ENCODE assay signal across 8 cellular contexts in the genomic region with DNA sequence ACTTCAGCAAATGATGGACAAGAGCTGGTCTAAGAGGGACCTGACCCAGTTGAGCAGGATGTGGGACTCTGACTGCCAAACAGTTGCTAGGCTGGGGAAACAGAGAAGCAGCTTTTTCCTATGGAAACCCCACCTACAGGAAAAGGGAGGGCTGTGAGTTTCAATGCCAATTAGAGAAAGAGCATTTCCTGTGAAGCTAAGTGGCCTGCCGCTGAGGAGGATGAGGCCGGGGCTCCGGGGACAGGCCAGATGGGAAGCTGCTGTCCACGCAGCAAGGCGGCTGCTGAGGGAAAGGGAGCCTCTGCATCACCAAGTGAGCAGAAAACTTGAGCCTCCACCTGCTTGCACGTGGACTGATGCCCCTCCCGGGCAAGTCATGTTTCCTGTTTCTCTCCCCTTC. TPM values are rescaled to one million over a fixed set of nuclear protein-coding genes. Genes with fewer than 3 reads are reported as not detected.
DNase-seq lines count a peak whose midpoint lies in the region; ATAC-seq, FAIRE-seq and TF ChIP-seq lines count a peak whose summit lies in the region.
"Had no signal": no experiment of that assay in that cellular context is flagged by ENCODE, and none has a peak within 500 bp of the region (broad histone marks: within the 10 kb centered on the region; RNA-seq: fewer than 3 reads in every experiment).

A gene (minus strand): TSS at position 90 of the 400 bp plus-strand sequence. CDS start 351 bp downstream, outside the sequence.

- no peaks in the 10 kb centered on the region for H3K79me2 ChIP-seq in endothelial cell of umbilical vein (ENCODE audit: control insufficient read depth, insufficient read depth, low read length)
- H3K79me2 ChIP-seq in smooth muscle cell (ENCODE audit: low read depth) = no peaks in the 10 kb centered on the region

- peak; percentile 6 for DNase-seq in GM20000 (ENCODE audit: low spot score)
- peak; percentile 42 for DNase-seq in NOMO-1 treated with DMSO at 0.1 percent for 48 hours (lab: John Stamatoyannopoulos, UW; ENCODE audit: unreplicated experiment)
- DNase-seq in endothelial cell of umbilical vein (ENCODE audit: low read depth, low spot score) = peak; percentile 87
- DNase-seq in pulmonary artery endothelial cell (ENCODE audit: low read depth, low spot score) = peak; percentile 65
- no peak for DNase-seq in smooth muscle cell (lab: John Stamatoyannopoulos, UW; ENCODE audit: unreplicated experiment)
- no peak for DNase-seq in frontal cortex (ENCODE audit: low spot score in 2 of 2)

- ATAC-seq in HG03439 (IDR thresholded peaks at IDR 0.05; ENCODE audit: unreplicated experiment) = no peak

- dilution Hi-C loops in endothelial cell of umbilical vein (cut with MboI; ENCODE audit: extremely low pct_ligation_motif_present, low sequenced_read_pairs) = no loop called here

- H3K4me3 ChIP-seq in endothelial cell of umbilical vein (replicated peaks in 1 of 3; ENCODE audit: insufficient read depth in 1 of 3, low read depth in 1 of 3, low read length in 3 of 3) (peak within 1 kb of the TSS in 2 of 3 experiments; percentile 4 to 5), smooth muscle cell (no peak within 1 kb of the TSS)

- H3K9me3 ChIP-seq in endothelial cell of umbilical vein (replicated peaks; ENCODE audit: control insufficient read depth, insufficient read depth, low read length) = no peaks in the 10 kb centered on the region
- no peaks in the 10 kb centered on the region for H3K9me3 ChIP-seq in smooth muscle cell (replicated peaks; ENCODE audit: low read depth)

- peak within 1 kb of the TSS; percentile 73 for H3K27ac ChIP-seq in endothelial cell of umbilical vein (ENCODE audit: insufficient read depth, low read depth, low read length)
- H3K27ac ChIP-seq in smooth muscle cell (ENCODE audit: low read depth) = no peak within 1 kb of the TSS

- H3K4me2 ChIP-seq in endothelial cell of umbilical vein (ENCODE audit: insufficient read depth, low read length) = peak within 1 kb of the TSS; percentile 65
- H3K4me2 ChIP-seq in smooth muscle cell = no peak within 1 kb of the TSS

- BruUV-seq in endothelial cell of umbilical vein (replicated peaks; lab: Mats Ljungman, UMichigan) = no TSS peak

- H3F3A ChIP-seq in smooth muscle cell (ENCODE audit: low read depth) = no peaks in the 10 kb centered on the region

- no peaks in the 10 kb centered on the region for H3K27me3 ChIP-seq in endothelial cell of umbilical vein (ENCODE audit: control insufficient read depth in 2 of 2, insufficient read depth in 2 of 2, low read length in 2 of 2)
- H3K27me3 ChIP-seq in smooth muscle cell (ENCODE audit: low read depth) = no peaks in the 10 kb centered on the region

- H4K20me1 ChIP-seq in endothelial cell of umbilical vein (replicated peaks; ENCODE audit: control insufficient read depth, extremely low read depth, insufficient read depth, low read length) (no peaks in the 10 kb centered on the region), smooth muscle cell (ENCODE audit: low read depth) (no peaks in the 10 kb centered on the region)

- FAIRE-seq in endothelial cell of umbilical vein (lab: Jason Lieb, UNC) (peak; percentile 98), frontal cortex (lab: Jason Lieb, UNC) (no peak)

- TF ChIP-seq POLR2A in endothelial cell of umbilical vein (IDR thresholded peaks at IDR 0.05; ENCODE audit: low read depth, low read length) = peak; percentile 78

- intact Hi-C loops in endothelial cell of umbilical vein (cut with micrococcal nuclease) = loop anchor here (1.0 to 5.0 kb wide), 3 partner anchors 17 to 141 kb away; a partner anchor contains a TSS

- H3K9me1 ChIP-seq in endothelial cell of umbilical vein (replicated peaks; ENCODE audit: control insufficient read depth, extremely low read depth, insufficient read depth, low read length) = no peaks in the 10 kb centered on the region

- peaks cover 42% of the 10 kb centered on the region for H3K4me1 ChIP-seq in endothelial cell of umbilical vein (ENCODE audit: control insufficient read depth, extremely low read depth, insufficient read depth, low read length)
- no peaks in the 10 kb centered on the region for H3K4me1 ChIP-seq in smooth muscle cell (ENCODE audit: low read depth)

- 27% methylated on average over 7 of the region's 7 CpGs for WGBS in smooth muscle cell (ENCODE audit: low lambda C conversion rate)

- CTCF ChIA-PET in endothelial cell of umbilical vein (lab: Charles Lee) = interaction anchor here (0.9 to 9.7 kb wide), 12 partner anchors 11 to 293 kb away, joined by 3 to 303 read pairs (median 5); a partner anchor contains a TSS

- TF ChIP-seq CTCF in GM20000 (IDR thresholded peaks at IDR 0.05; ENCODE audit: extremely low read depth, missing control alignments) (no peak), endothelial cell of umbilical vein (IDR thresholded peaks at IDR 0.05; ENCODE audit: extremely low read depth in 1 of 2, insufficient read depth in 1 of 2, low read depth in 1 of 2, low read length in 2 of 2) (no peak), smooth muscle cell (IDR thresholded peaks at IDR 0.05; ENCODE audit: borderline replicate concordance, insufficient read depth, poor library complexity, severe bottlenecking) (no peak)

- H3K36me3 ChIP-seq in endothelial cell of umbilical vein (ENCODE audit: control insufficient read depth in 2 of 2, extremely low read depth in 1 of 2, insufficient read depth in 2 of 2, low read length in 2 of 2) (no peaks in the 10 kb centered on the region), smooth muscle cell (ENCODE audit: low read depth) (no peaks in the 10 kb centered on the region)

- POLR2A ChIA-PET in endothelial cell of umbilical vein (lab: Charles Lee) = interaction anchor here (0.6 to 1.3 kb wide), 4 partner anchors 11 to 337 kb away, joined by 3 to 6 read pairs (median 4); no protein-coding TSS in a partner anchor

- H2AFZ ChIP-seq in endothelial cell of umbilical vein (ENCODE audit: low read depth, low read length) (peak within 1 kb of the TSS; percentile 61), smooth muscle cell (ENCODE audit: low read depth) (no peak within 1 kb of the TSS)

- H3K9ac ChIP-seq in endothelial cell of umbilical vein (replicated peaks; ENCODE audit: extremely low read depth, insufficient read depth, low read length) (peak within 1 kb of the TSS; percentile 42), smooth muscle cell (ENCODE audit: low read depth) (no peak within 1 kb of the TSS)

TF ChIP-seq in endothelial cell of umbilical vein, 7 proteins besides CTCF, POLR2A, EP300 and RAD21:
- no peak for TF ChIP-seq EZH2 (IDR thresholded peaks at IDR 0.05; ENCODE audit: borderline replicate concordance, low read depth, low read length, severe bottlenecking)
- peak; percentile 43 for TF ChIP-seq POLR2AphosphoS5 (IDR thresholded peaks at IDR 0.05; ENCODE audit: insufficient read depth, low read depth, low read length)

RNA-seq across cellular contexts. Expression of the gene that starts here (rescaled TPM):
- total RNA-seq in endothelial cell of umbilical vein (18.5 and 20.4 TPM in 2 replicates), pulmonary artery endothelial cell (12.1 and 23.0 TPM in 2 replicates), smooth muscle cell (not detected in 2 replicates), frontal cortex (2.4 TPM)
- polyA plus RNA-seq in endothelial cell of umbilical vein (5.5 and 6.2 TPM in 2 replicates), smooth muscle cell (0.21 and 0.25 TPM in 2 replicates)
- 3.2 and 3.6 TPM in 2 replicates for polyA plus RNA-seq in endothelial cell of umbilical vein (2011; cell fraction: cytosol; rRNA removed)
- polyA plus RNA-seq in endothelial cell of umbilical vein (2011; cell fraction: nucleus; rRNA removed) = 2.6 and 2.9 TPM in 2 replicates
- 5.4 and 7.7 TPM in 2 replicates for polyA plus RNA-seq in endothelial cell of umbilical vein (2012)
- polyA minus RNA-seq in endothelial cell of umbilical vein = 6.9 and 10.3 TPM in 2 replicates
- polyA minus RNA-seq in endothelial cell of umbilical vein (2011; cell fraction: cytosol; rRNA and poly(A)+ RNA removed) = 0.82 TPM
- polyA minus RNA-seq in endothelial cell of umbilical vein (2011; cell fraction: nucleus; rRNA and poly(A)+ RNA removed) = 2.7 and 5.1 TPM in 2 replicates
- total RNA-seq: myocyte had no signal

Comparison
In these comparisons a context has a peak if more than half of its experiments do, and no peak if none do; other contexts are left out.
1. DNase-seq: peak in GM20000 (single experiment), NOMO-1 treated with DMSO at 0.1 percent for 48 hours (single experiment), endothelial cell of umbilical vein (single experiment) and pulmonary artery endothelial cell (single experiment); none in smooth muscle cell (single experiment) and frontal cortex (0 of 2).